13 cellular contexts compared by ENCODE assay signal in the genomic region with DNA sequence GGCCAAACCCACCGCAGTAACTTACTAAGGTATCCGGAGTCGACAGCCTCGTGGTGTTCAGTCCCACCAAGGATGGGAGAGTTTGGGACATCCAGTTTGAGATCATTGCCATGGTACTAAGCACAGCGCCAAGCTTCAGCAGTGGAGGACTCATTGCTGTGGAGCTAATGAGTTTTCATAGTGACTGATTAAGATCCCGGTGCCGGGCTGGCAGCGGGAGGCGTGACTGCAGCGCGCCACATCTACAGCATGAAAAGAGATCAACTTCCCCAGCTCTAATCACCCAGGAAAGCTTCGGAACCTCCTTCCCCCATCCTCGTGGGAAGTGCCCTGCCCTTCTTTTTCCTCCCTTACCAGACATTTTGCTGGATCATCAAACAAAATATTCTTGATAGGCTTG.
A peak's percentile ranks its signal among the peaks of the same experiment; 100 is the strongest.
DNase-seq lines count a peak whose midpoint lies in the region; ATAC-seq and TF ChIP-seq lines count a peak whose summit lies in the region.
"Had no signal": no experiment of that assay in that cellular context is flagged by ENCODE, and none has a peak within 500 bp of the region (broad histone marks: within the 10 kb centered on the region; RNA-seq: fewer than 3 reads in every experiment).

No MANE protein-coding gene starts in this region.

- H2BK12ac ChIP-seq in trophoblast cell (ENCODE audit: low read length) = no peak overlapping the region

- H3K14ac ChIP-seq in trophoblast cell (ENCODE audit: low read length) = no peak overlapping the region

- H3K27ac ChIP-seq in trophoblast cell (ENCODE audit: low read depth, low read length) (no peak overlapping the region), psoas muscle (no peak overlapping the region), aorta (ENCODE audit: low read depth in 1 of 2, low read length in 2 of 2) (no peak overlapping the region)
- H3K27ac ChIP-seq: vagina had no signal

- no peak overlapping the region for H4K8ac ChIP-seq in trophoblast cell (ENCODE audit: low read depth, low read length)

- no peak overlapping the region for H2BK120ac ChIP-seq in trophoblast cell (ENCODE audit: insufficient read depth, low read length, poor library complexity)

- H2AK5ac ChIP-seq in trophoblast cell (ENCODE audit: low read length) = no peak overlapping the region

- H3K4ac ChIP-seq in trophoblast cell (ENCODE audit: low read depth, low read length) = no peak overlapping the region

- peak overlapping the region; percentile 54 for H3K9ac ChIP-seq in trophoblast cell (ENCODE audit: low read length)

- H3K4me3 ChIP-seq in H7 (ENCODE audit: insufficient read depth, low read depth, low read length) = peak overlapping the region; percentile 30
- peak overlapping the region; percentile 57 for H3K4me3 ChIP-seq in trophoblast cell (ENCODE audit: low read depth, low read length)
- H3K4me3 ChIP-seq in psoas muscle = no peak overlapping the region
- H3K4me3 ChIP-seq in aorta (ENCODE audit: low read length in 2 of 2) = no peak overlapping the region
- H3K4me3 ChIP-seq: vagina had no signal

- no peak for TF ChIP-seq CTCF in psoas muscle (IDR thresholded peaks at IDR 0.05)

- H3K27me3 ChIP-seq in H7 (ENCODE audit: control insufficient read depth, insufficient read depth, low read length) = no peaks in the 10 kb centered on the region
- no peaks in the 10 kb centered on the region for H3K27me3 ChIP-seq in trophoblast cell (ENCODE audit: insufficient read depth, low read length)
- H3K27me3 ChIP-seq in psoas muscle (ENCODE audit: insufficient read depth in 3 of 3, low read length in 2 of 3) = no peaks in the 10 kb centered on the region
- no peaks in the 10 kb centered on the region for H3K27me3 ChIP-seq in aorta (ENCODE audit: control insufficient read depth in 1 of 2, insufficient read depth in 2 of 2, low read length in 1 of 2)
- H3K27me3 ChIP-seq: vagina had no signal

- WGBS in trophoblast cell (ENCODE audit: extremely low coverage, insufficient coverage, insufficient read length) = no CpG with 5 or more reads among the region's 13 CpGs
- 16 to 28% (median 20%) methylated on average over 13 of the region's 13 CpGs for WGBS in psoas muscle, 3 donors
- WGBS in aorta, 2 donors = 16 to 23% methylated on average over 13 of the region's 13 CpGs

- H3K4me1 ChIP-seq in trophoblast cell (ENCODE audit: control insufficient read depth in 1 of 2, insufficient read depth in 2 of 2, low read length in 2 of 2) = peaks cover 2% of the 10 kb centered on the region in 2 experiments
- H3K4me1 ChIP-seq in psoas muscle = no peaks in the 10 kb centered on the region
- no peaks in the 10 kb centered on the region for H3K4me1 ChIP-seq in aorta (ENCODE audit: control insufficient read depth in 1 of 2, insufficient read depth in 2 of 2, low read length in 2 of 2)
- H3K4me1 ChIP-seq: vagina had no signal

- no peak overlapping the region for H3K23ac ChIP-seq in trophoblast cell (ENCODE audit: low read length)

- no peak overlapping the region for H3K18ac ChIP-seq in trophoblast cell (ENCODE audit: low read length)

- H3K79me1 ChIP-seq in trophoblast cell (ENCODE audit: low read length) = no peaks in the 10 kb centered on the region

- no peak for ATAC-seq in psoas muscle
- ATAC-seq in aorta (ENCODE audit: low FRiP score) = no peak
- ATAC-seq in HG03457 (IDR thresholded peaks at IDR 0.05; ENCODE audit: unreplicated experiment) = no peak

- H2BK5ac ChIP-seq in trophoblast cell (ENCODE audit: low read depth, low read length, poor library complexity) = no peak overlapping the region

- no peaks in the 10 kb centered on the region for H3K79me2 ChIP-seq in trophoblast cell (ENCODE audit: control insufficient read depth, insufficient read depth, low read length, poor library complexity)

- H3K9me3 ChIP-seq in trophoblast cell (ENCODE audit: insufficient read depth, low read depth, low read length) (no peaks in the 10 kb centered on the region), psoas muscle (no peaks in the 10 kb centered on the region), aorta (ENCODE audit: control insufficient read depth, low read length) (no peaks in the 10 kb centered on the region)
- H3K9me3 ChIP-seq: vagina had no signal

- peak overlapping the region; percentile 20 for H2AFZ ChIP-seq in trophoblast cell (ENCODE audit: insufficient read depth, low read length, poor library complexity)

- no peak overlapping the region for H4K12ac ChIP-seq in trophoblast cell (ENCODE audit: low read depth, low read length)

- DNase-seq in H7 (peak; percentile 8), NCI-H748 treated with DMSO at 0.1 percent for 48 hours (lab: John Stamatoyannopoulos, UW) (peak; percentile 38), head of caudate nucleus (peak in 40 of 42 donors; percentile 5 to 73 (median 34)), trophoblast cell (no peak), psoas muscle (no peak), aorta (no peak), GM19238 (ENCODE audit: insufficient read length, low spot score) (no peak)
- DNase-seq: immature natural killer cell; MM.1S; NCI-H2029 treated with DMSO at 0.1 percent for 48 hours; stimulated activated naive CD4-positive, alpha-beta T cell treated with Interleukin-2 at 50 U/mL for 16 hours had no signal

- no peaks in the 10 kb centered on the region for H3K36me3 ChIP-seq in H7 (replicated peaks; ENCODE audit: control insufficient read depth, insufficient read depth, low read length)
- H3K36me3 ChIP-seq in trophoblast cell (ENCODE audit: control insufficient read depth in 1 of 2, insufficient read depth in 2 of 2, low read length in 2 of 2) = no peaks in the 10 kb centered on the region
- H3K36me3 ChIP-seq in psoas muscle (ENCODE audit: insufficient read depth in 1 of 2, low read depth in 1 of 2) = no peaks in the 10 kb centered on the region
- no peaks in the 10 kb centered on the region for H3K36me3 ChIP-seq in aorta (ENCODE audit: control insufficient read depth in 1 of 2, insufficient read depth in 2 of 2, low read length in 1 of 2)
- H3K36me3 ChIP-seq: vagina had no signal

- peak overlapping the region; percentile 57 for H3K4me2 ChIP-seq in trophoblast cell (ENCODE audit: low read length)

- intact Hi-C loops in head of caudate nucleus (cut with DNase I) (no loop called here), psoas muscle (cut with DNase I) (no loop called here), aorta (cut with DNase I) (no loop called here)

- H4K91ac ChIP-seq in trophoblast cell (ENCODE audit: low read depth, low read length) = no peak overlapping the region

Comparison
In these comparisons a context has a peak if more than half of its experiments do, and no peak if none do; other contexts are left out.
1. DNase-seq: peak in H7 (single experiment), NCI-H748 treated with DMSO at 0.1 percent for 48 hours (single experiment) and head of caudate nucleus (40 of 42); none in trophoblast cell (0 of 2), psoas muscle (0 of 2), aorta (0 of 2) and GM19238 (single experiment).
2. H3K4me3 ChIP-seq: peak in H7 (single experiment) and trophoblast cell (single experiment); none in psoas muscle (single experiment) and aorta (0 of 2).